14 cellular contexts compared by ENCODE assay signal in the genomic region with DNA sequence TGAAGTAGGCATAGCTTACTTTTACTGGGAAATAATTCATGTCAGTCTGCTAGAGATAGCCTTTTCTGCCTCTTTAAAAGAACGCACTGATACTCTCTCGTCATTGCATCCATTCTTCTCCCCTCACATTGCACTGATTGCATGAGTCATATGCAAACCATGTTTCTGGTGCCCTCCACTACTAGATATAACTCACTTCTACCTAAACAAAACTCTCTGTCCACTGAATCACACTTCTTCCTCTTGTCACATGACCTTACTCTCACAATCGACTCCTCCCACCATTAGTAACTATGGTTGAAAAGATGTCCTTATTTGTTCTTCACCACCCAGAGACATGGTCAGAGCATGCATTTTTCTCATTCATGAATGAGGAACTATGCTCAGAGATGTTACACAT.
DNase-seq lines count a peak whose midpoint lies in the region; ATAC-seq, FAIRE-seq and TF ChIP-seq lines count a peak whose summit lies in the region.
"Had no signal": no experiment of that assay in that cellular context is flagged by ENCODE, and none has a peak within 500 bp of the region (broad histone marks: within the 10 kb centered on the region; RNA-seq: fewer than 3 reads in every experiment).

No MANE protein-coding gene starts in this region.

- H4K20me1 ChIP-seq in H1 (replicated peaks in 1 of 2; ENCODE audit: control insufficient read depth in 1 of 2, insufficient read depth in 2 of 2, low read length in 2 of 2) (no peaks in the 10 kb centered on the region), smooth muscle cell (ENCODE audit: low read depth) (no peaks in the 10 kb centered on the region)

- no peak overlapping the region for H3K18ac ChIP-seq in H1 (ENCODE audit: extremely low read depth, low read length)

- no peaks in the 10 kb centered on the region for H3K79me2 ChIP-seq in H1 (ENCODE audit: control insufficient read depth in 1 of 2, insufficient read depth in 2 of 2, low read length in 2 of 2)
- no peaks in the 10 kb centered on the region for H3K79me2 ChIP-seq in smooth muscle cell (ENCODE audit: low read depth)

- no peak overlapping the region for H3K56ac ChIP-seq in H1 (replicated peaks; ENCODE audit: insufficient read length, low read depth, low read length)

- no peak for FAIRE-seq in H1 (lab: Jason Lieb, UNC)
- FAIRE-seq: GM18507, kidney had no signal

- no peaks in the 10 kb centered on the region for H3K9me3 ChIP-seq in H1 (ENCODE audit: insufficient read depth in 2 of 2, low read depth in 1 of 2, low read length in 1 of 2)
- H3K9me3 ChIP-seq in smooth muscle cell (replicated peaks; ENCODE audit: low read depth): no peaks in the 10 kb centered on the region
- no peaks in the 10 kb centered on the region for H3K9me3 ChIP-seq in suprapubic skin

- H2AK5ac ChIP-seq in H1 (ENCODE audit: low read depth, low read length): no peak overlapping the region

- H2BK5ac ChIP-seq in H1 (ENCODE audit: low read depth, low read length): no peak overlapping the region

- TF ChIP-seq RAD21 in H1 (IDR thresholded peaks at IDR 0.05 in 1 of 2, conservative IDR thresholded peaks at IDR 0.05 in 1 of 2; ENCODE audit: low read depth in 2 of 2, low read length in 2 of 2): no peak

- H3K4me1 ChIP-seq in H1 (replicated peaks in 1 of 4; ENCODE audit: control insufficient read depth in 3 of 4, insufficient read depth in 4 of 4, low read length in 3 of 4) (peaks cover 0 to 9% (median 7%) of the 10 kb centered on the region in 4 experiments; a peak in 3 of 7 replicates), smooth muscle cell (ENCODE audit: low read depth) (peaks cover 51% of the 10 kb centered on the region), suprapubic skin (no peaks in the 10 kb centered on the region)

- H2BK15ac ChIP-seq in H1 (ENCODE audit: low read length): no peak overlapping the region

- CTCF ChIA-PET in H1 (lab: Charles Lee; ENCODE audit: partially characterized antibody): no interaction called here

- H2BK12ac ChIP-seq in H1 (ENCODE audit: low read depth, low read length): no peak overlapping the region

- H3K23ac ChIP-seq in H1 (ENCODE audit: insufficient read length): no peak overlapping the region

- H3K9ac ChIP-seq in H1 (replicated peaks in 1 of 4; ENCODE audit: extremely low read depth in 1 of 4, low read depth in 3 of 4, low read length in 3 of 4): no peak overlapping the region
- H3K9ac ChIP-seq in smooth muscle cell (ENCODE audit: low read depth): no peak overlapping the region

- DNase-seq in LHCN-M2 (ENCODE audit: low read depth) (peak; percentile 36), H1 (ENCODE audit: low read depth in 1 of 2, low spot score in 2 of 2) (no peak), smooth muscle cell (lab: John Stamatoyannopoulos, UW; ENCODE audit: unreplicated experiment) (no peak), suprapubic skin (ENCODE audit: low spot score in 2 of 2) (no peak), Right ventricle myocardium superior (no peak)
- DNase-seq: activated CD4-positive, alpha-beta T cell treated with anti-CD3 and anti-CD28 coated beads for 48 hours; activated effector memory CD4-positive, alpha-beta T cell treated with Interleukin-2 at 50 U/mL for 16 hours; KG1; kidney; NCI-H446 treated with DMSO at 0.1 percent for 48 hours; stimulated activated CD4-positive, alpha-beta T cell treated with anti-CD3 and anti-CD28 coated beads, Interleukin-15, amount 100 ng/mL, for 24 hours had no signal

- POLR2A ChIA-PET in H1 (lab: Charles Lee; ENCODE audit: partially characterized antibody): no interaction called here

- peak overlapping the region; percentile 70 for H3K4ac ChIP-seq in H1 (replicated peaks; ENCODE audit: insufficient read length, low read depth, low read length)

- no peak overlapping the region for H4K91ac ChIP-seq in H1 (replicated peaks; ENCODE audit: insufficient read length, low read length)

- H2BK120ac ChIP-seq in H1 (replicated peaks; ENCODE audit: low read depth, low read length): no peak overlapping the region

- H3K36me3 ChIP-seq in H1 (ENCODE audit: control insufficient read depth in 2 of 4, insufficient read depth in 4 of 4, low read length in 3 of 4): no peaks in the 10 kb centered on the region
- H3K36me3 ChIP-seq in smooth muscle cell (ENCODE audit: low read depth): no peaks in the 10 kb centered on the region
- no peaks in the 10 kb centered on the region for H3K36me3 ChIP-seq in suprapubic skin

- no peak overlapping the region for H3K14ac ChIP-seq in H1 (ENCODE audit: insufficient read length)

- no peak overlapping the region for H4K8ac ChIP-seq in H1 (ENCODE audit: extremely low read depth, insufficient read depth, low read length)

- no peaks in the 10 kb centered on the region for H3K79me1 ChIP-seq in H1 (ENCODE audit: low read depth, low read length)

- intact Hi-C loops in Right ventricle myocardium superior (cut with DNase I): no loop called here

- TF ChIP-seq CTCF in H1 (IDR thresholded peaks at IDR 0.05; ENCODE audit: control extremely low read depth in 1 of 3, insufficient read depth in 1 of 3, low read depth in 1 of 3, low read length in 3 of 3) (no peak), smooth muscle cell (IDR thresholded peaks at IDR 0.05; ENCODE audit: borderline replicate concordance, insufficient read depth, poor library complexity, severe bottlenecking) (no peak), suprapubic skin (IDR thresholded peaks at IDR 0.05) (no peak)

- ATAC-seq in GM19324 (IDR thresholded peaks at IDR 0.05; ENCODE audit: low FRiP score, unreplicated experiment) (peak; percentile 46), Right ventricle myocardium superior (ENCODE audit: poor library complexity) (no peak), HG03439 (IDR thresholded peaks at IDR 0.05; ENCODE audit: unreplicated experiment) (no peak)

- H3K4me2 ChIP-seq in H1 (ENCODE audit: insufficient read depth in 1 of 2, low read depth in 2 of 2, low read length in 2 of 2): no peak overlapping the region
- H3K4me2 ChIP-seq in smooth muscle cell: peak overlapping the region; percentile 66

- H3K23me2 ChIP-seq in H1 (ENCODE audit: low read depth, low read length): no peaks in the 10 kb centered on the region

- WGBS in H1 (ENCODE audit: extremely low coverage in 1 of 2, insufficient coverage in 1 of 2, insufficient read length in 1 of 2, insufficient replicate concordance in 2 of 2, low coverage in 1 of 2, low lambda C conversion rate in 2 of 2, missing lambda C conversion rate in 1 of 2), 2 experiments: 85% methylated on average over 3 of the region's 3 CpGs; no CpG with 5 or more reads in 1 of the 2 experiments
- WGBS in smooth muscle cell (ENCODE audit: low lambda C conversion rate): 28% methylated on average over 3 of the region's 3 CpGs
- 93% methylated on average over 3 of the region's 3 CpGs for WGBS in suprapubic skin

- H4K5ac ChIP-seq in H1 (ENCODE audit: insufficient read length, low read depth, low read length): no peak overlapping the region

- no peak overlapping the region for H3K27ac ChIP-seq in H1 (ENCODE audit: low read depth, low read length)
- peak overlapping the region; percentile 68 for H3K27ac ChIP-seq in smooth muscle cell (ENCODE audit: low read depth)
- no peak overlapping the region for H3K27ac ChIP-seq in suprapubic skin

- H2AFZ ChIP-seq in H1 (ENCODE audit: low read length) (no peak overlapping the region), smooth muscle cell (ENCODE audit: low read depth) (no peak overlapping the region)

- TF ChIP-seq POLR2A in H1 (IDR thresholded peaks at IDR 0.05; ENCODE audit: control extremely low read depth in 1 of 2, low read depth in 2 of 2, low read length in 2 of 2) (no peak), suprapubic skin (IDR thresholded peaks at IDR 0.05) (no peak)

- TF ChIP-seq EP300 in H1 (IDR thresholded peaks at IDR 0.05; ENCODE audit: borderline replicate concordance in 1 of 2, low read depth in 2 of 2, low read length in 2 of 2): no peak
- TF ChIP-seq EP300 in suprapubic skin (IDR thresholded peaks at IDR 0.05): no peak

- no peaks in the 10 kb centered on the region for H3F3A ChIP-seq in smooth muscle cell (ENCODE audit: low read depth)

- H3K27me3 ChIP-seq in H1 (replicated peaks in 1 of 4; ENCODE audit: control insufficient read depth in 3 of 4, extremely low read depth in 1 of 4, insufficient read depth in 3 of 4, low read length in 3 of 4) (no peaks in the 10 kb centered on the region), smooth muscle cell (ENCODE audit: low read depth) (no peaks in the 10 kb centered on the region), suprapubic skin (no peaks in the 10 kb centered on the region)

- no peak overlapping the region for H3K4me3 ChIP-seq in H1 (ENCODE audit: extremely low read depth in 1 of 4, insufficient read depth in 2 of 4, low read depth in 3 of 4, low read length in 4 of 4)
- no peak overlapping the region for H3K4me3 ChIP-seq in smooth muscle cell
- H3K4me3 ChIP-seq in suprapubic skin: no peak overlapping the region

- H2BK20ac ChIP-seq in H1 (ENCODE audit: low read length): peak overlapping the region; percentile 4; the same call in 1 of the 2 replicates

TF ChIP-seq in H1, 55 proteins besides CTCF, POLR2A, EP300 and RAD21:
- TF ChIP-seq SP2 (IDR thresholded peaks at IDR 0.05; ENCODE audit: low read length) (no peak), HDAC6 (IDR thresholded peaks at IDR 0.05; ENCODE audit: low read depth, low read length) (no peak), KDM5A (IDR thresholded peaks at IDR 0.05; ENCODE audit: low read length) (no peak)
TF ChIP-seq in H1: peak in this region for 0.
